In genomic region chr4:138199568-138200235, GRCh38 we compare ENCODE assay signal across 8 cellular contexts. TPM values are rescaled to one million over a fixed set of nuclear protein-coding genes. Genes with fewer than 3 reads are reported as not detected.
DNase-seq lines count a peak whose midpoint lies in the region; ATAC-seq and TF ChIP-seq lines count a peak whose summit lies in the region.

No MANE protein-coding gene starts in this region.

- WGBS in endodermal cell (ENCODE audit: insufficient coverage in 1 of 2, insufficient read length in 1 of 2), 2 experiments = 68 to 81% methylated on average over 5 of the region's 5 CpGs
- 49% methylated on average over 5 of the region's 5 CpGs for WGBS in suprapubic skin

- H3K36me3 Mint-ChIP-seq in Caco-2 (ENCODE audit: insufficient read depth, unreplicated experiment) (peaks cover 36% of the 10 kb centered on the region), endodermal cell (ENCODE audit: low read depth) (no peaks in the 10 kb centered on the region)

- no peak for TF ChIP-seq CTCF in Caco-2 (IDR thresholded peaks at IDR 0.05; ENCODE audit: insufficient read depth in 1 of 2, low read depth in 1 of 2, low read length in 1 of 2, severe bottlenecking in 1 of 2, unreplicated experiment in 1 of 2)
- TF ChIP-seq CTCF in endodermal cell (conservative IDR thresholded peaks at IDR 0.05) = no peak
- no peak for TF ChIP-seq CTCF in suprapubic skin (IDR thresholded peaks at IDR 0.05)

- H3K4me1 ChIP-seq in Caco-2 = peaks cover 27% of the 10 kb centered on the region
- peaks cover 8% of the 10 kb centered on the region for H3K4me1 ChIP-seq in endodermal cell (ENCODE audit: control insufficient read depth, insufficient read depth, low read length)
- peaks cover 7% of the 10 kb centered on the region for H3K4me1 ChIP-seq in suprapubic skin

- intact Hi-C loops in Caco-2 (cut with micrococcal nuclease; ENCODE audit: unreplicated experiment) (loop anchor here (1.0 to 10.0 kb wide), 3 partner anchors 17 to 715 kb away; partner anchors contain the start of gene SLC7A11), posterior vena cava (cut with DNase I) (no loop called here)

- H3K9me3 Mint-ChIP-seq in Caco-2 (ENCODE audit: unreplicated experiment) (no peaks in the 10 kb centered on the region), endodermal cell (no peaks in the 10 kb centered on the region)

- BruUV-seq in Caco-2 (replicated peaks; lab: Mats Ljungman, UMichigan) = TSS peak; percentile 99

- H3K4me3 Mint-ChIP-seq in Caco-2 (ENCODE audit: unreplicated experiment) = peak overlapping the region; percentile 56
- no peak overlapping the region for H3K4me3 Mint-ChIP-seq in endodermal cell

- DNase-seq in Caco-2 (peak; percentile 77 to 83), HT-29 (ENCODE audit: low spot score) (peak; percentile 95), endodermal cell (no peak), suprapubic skin (ENCODE audit: low spot score in 2 of 2) (no peak), GM03348 (ENCODE audit: low spot score) (no peak), posterior vena cava (ENCODE audit: low spot score) (no peak), AG08396 (ENCODE audit: low spot score) (no peak)

- peak; percentile 59 for ATAC-seq in GM21360 (IDR thresholded peaks at IDR 0.05; ENCODE audit: unreplicated experiment)

- POLR2A ChIA-PET in Caco-2 (lab: Charles Lee) = interaction anchor here (1.2 kb wide), 1 partner anchor 43 kb away, joined by 7 read pairs; the partner anchor contains the start of gene SLC7A11

- no peak overlapping the region for H3K4me3 ChIP-seq in Caco-2 (ENCODE audit: low read depth, low read length)
- H3K4me3 ChIP-seq in endodermal cell (ENCODE audit: low read length) = no peak overlapping the region
- no peak overlapping the region for H3K4me3 ChIP-seq in suprapubic skin

- CTCF ChIA-PET in Caco-2 (lab: Charles Lee) = no interaction called here

- H3K9me3 ChIP-seq in Caco-2 = no peaks in the 10 kb centered on the region
- no peaks in the 10 kb centered on the region for H3K9me3 ChIP-seq in endodermal cell (ENCODE audit: control insufficient read depth, low read length)
- H3K9me3 ChIP-seq in suprapubic skin = no peaks in the 10 kb centered on the region

- H3K27ac Mint-ChIP-seq in Caco-2 (ENCODE audit: unreplicated experiment) (peak overlapping the region; percentile 79), endodermal cell (peak overlapping the region; percentile 71)

- H3K36me3 ChIP-seq in Caco-2 (ENCODE audit: control insufficient read depth, insufficient read depth, low read length) (no peaks in the 10 kb centered on the region), endodermal cell (ENCODE audit: control insufficient read depth, insufficient read depth, low read length) (no peaks in the 10 kb centered on the region), suprapubic skin (no peaks in the 10 kb centered on the region)

- H3K4me1 Mint-ChIP-seq in Caco-2 (ENCODE audit: low read depth, unreplicated experiment) = peaks cover 33% of the 10 kb centered on the region
- H3K4me1 Mint-ChIP-seq in endodermal cell = peaks cover 31% of the 10 kb centered on the region

- no peak overlapping the region for H3K27ac ChIP-seq in endodermal cell (ENCODE audit: low read depth, low read length)
- peak overlapping the region; percentile 2 for H3K27ac ChIP-seq in suprapubic skin

- no peak for TF ChIP-seq EP300 in suprapubic skin (IDR thresholded peaks at IDR 0.05)

- H3K9ac ChIP-seq in endodermal cell (ENCODE audit: extremely low read depth, low read length, poor library complexity, severe bottlenecking) = no peak overlapping the region

- H3K27me3 ChIP-seq in Caco-2 (replicated peaks; ENCODE audit: control insufficient read depth, insufficient read depth, low read length) (no peaks in the 10 kb centered on the region), endodermal cell (ENCODE audit: control insufficient read depth, insufficient read depth, low read length, poor library complexity, severe bottlenecking) (no peaks in the 10 kb centered on the region), suprapubic skin (no peaks in the 10 kb centered on the region)

- no peak for TF ChIP-seq POLR2A in suprapubic skin (IDR thresholded peaks at IDR 0.05)

- no peaks in the 10 kb centered on the region for H3K27me3 Mint-ChIP-seq in Caco-2 (ENCODE audit: insufficient read depth, unreplicated experiment)
- no peaks in the 10 kb centered on the region for H3K27me3 Mint-ChIP-seq in endodermal cell (ENCODE audit: insufficient read depth)

RNA-seq across cellular contexts. Expression of gene SLC7A11, which starts 42.4 kb away (rescaled TPM):
- 32.9 and 41.1 TPM in 2 replicates for total RNA-seq in Caco-2 (2022)
- 16.6 and 19.7 TPM in 2 replicates for total RNA-seq in HT-29 (2014; rRNA removed; shearing (Covaris generic))
- total RNA-seq in endodermal cell = 1 to 10 TPM; 4.6 to 5.4 TPM
- 14.1 TPM for polyA plus RNA-seq in endodermal cell (2013, experiment 1 of 2)
- polyA plus RNA-seq in endodermal cell (2013, experiment 2 of 2) = 10.6 TPM
- total RNA-seq in suprapubic skin = 1 to 10 TPM in 2 of 4 donors, under 1 TPM in 2; 0.48 to 2.1 (median 1.2) TPM
- 1 to 10 TPM in 1 of 2 donors, under 1 TPM in 1; 0.33 to 1.9 TPM for total RNA-seq in posterior vena cava

Comparison
In these comparisons a context has a peak if more than half of its experiments do, and no peak if none do; other contexts are left out.
1. DNase-seq: peak in Caco-2 (2 of 2) and HT-29 (single experiment); none in endodermal cell (single experiment), suprapubic skin (0 of 2), GM03348 (single experiment), posterior vena cava (single experiment) and AG08396 (single experiment).